In the genomic region with DNA sequence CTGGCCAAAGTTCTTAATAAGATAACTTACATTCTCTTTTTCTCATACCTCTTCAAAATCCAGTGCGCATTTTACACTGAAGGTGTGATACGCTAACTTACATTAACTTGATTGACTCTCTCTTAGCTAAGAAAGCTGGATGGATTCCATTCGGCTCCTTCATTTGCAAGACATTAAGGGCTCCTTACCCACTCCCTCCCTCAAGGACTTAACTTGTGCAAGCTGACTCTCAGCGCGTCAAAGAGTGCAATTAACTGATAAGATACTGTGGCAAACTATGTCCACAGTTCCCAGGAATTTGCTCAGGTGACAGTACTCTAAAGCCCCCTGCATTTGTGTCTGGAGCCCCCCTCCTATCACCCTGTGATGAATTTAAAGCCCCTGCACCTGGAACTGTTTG, we compare ENCODE assay signal across 22 cellular contexts. TPM values are rescaled to one million over a fixed set of nuclear protein-coding genes. Genes with fewer than 3 reads are reported as not detected.
A peak's percentile ranks its signal among the peaks of the same experiment; 100 is the strongest.
DNase-seq lines count a peak whose midpoint lies in the region; ATAC-seq, FAIRE-seq and TF ChIP-seq lines count a peak whose summit lies in the region.
"Had no signal": no experiment of that assay in that cellular context is flagged by ENCODE, and none has a peak within 500 bp of the region (broad histone marks: within the 10 kb centered on the region; RNA-seq: fewer than 3 reads in every experiment).

No MANE protein-coding gene starts in this region.

- no peak overlapping the region for H2BK15ac ChIP-seq in H1 (ENCODE audit: low read length)

- H3K56ac ChIP-seq in H1 (replicated peaks; ENCODE audit: insufficient read length, low read depth, low read length), result no peak overlapping the region

- no peaks in the 10 kb centered on the region for H3K79me1 ChIP-seq in H1 (ENCODE audit: low read depth, low read length)

- H3K27me3 Mint-ChIP-seq in type B pancreatic cell, result peaks cover 21% of the 10 kb centered on the region
- peaks cover 19% of the 10 kb centered on the region for H3K27me3 Mint-ChIP-seq in activated T-cell treated with anti-CD3 and anti-CD28 coated beads, Interleukin-2, amount 50 U/mL, for 24 hours

- no peak overlapping the region for H4K5ac ChIP-seq in H1 (ENCODE audit: insufficient read length, low read depth, low read length)

- H3K4me1 ChIP-seq in HAP-1, result peaks cover 21% of the 10 kb centered on the region
- peaks cover 0 to 4% (median 0%) of the 10 kb centered on the region in 4 experiments; a peak in 1 of 7 replicates for H3K4me1 ChIP-seq in H1 (replicated peaks in 1 of 4; ENCODE audit: control insufficient read depth in 3 of 4, insufficient read depth in 4 of 4, low read length in 3 of 4)
- H3K4me1 ChIP-seq: SJSA1 had no signal

- no peaks in the 10 kb centered on the region for H3K36me3 ChIP-seq in HAP-1 (replicated peaks)
- H3K36me3 ChIP-seq in H1 (ENCODE audit: control insufficient read depth in 2 of 4, insufficient read depth in 4 of 4, low read length in 3 of 4), result no peaks in the 10 kb centered on the region
- H3K36me3 ChIP-seq: SJSA1 had no signal

- H3K9ac ChIP-seq in H1 (replicated peaks in 1 of 4; ENCODE audit: extremely low read depth in 1 of 4, low read depth in 3 of 4, low read length in 3 of 4), result no peak overlapping the region
- H3K9ac ChIP-seq: GM23248 had no signal

- no peak overlapping the region for H3K4ac ChIP-seq in H1 (replicated peaks; ENCODE audit: insufficient read length, low read depth, low read length)

- no peak overlapping the region for H2AK5ac ChIP-seq in H1 (ENCODE audit: low read depth, low read length)

- H3K27me3 ChIP-seq in HAP-1 (ENCODE audit: low read depth) (no peaks in the 10 kb centered on the region), H1 (replicated peaks in 1 of 4; ENCODE audit: control insufficient read depth in 3 of 4, extremely low read depth in 1 of 4, insufficient read depth in 3 of 4, low read length in 3 of 4) (no peaks in the 10 kb centered on the region)

- in situ Hi-C loops in HAP-1 (cut with MboI; ENCODE audit: low sequenced_read_pairs), result no loop called here

- peak; percentile 48 to 61 for DNase-seq in HAP-1 (ENCODE audit: low spot score in 2 of 2)
- no peak for DNase-seq in H1 (ENCODE audit: low read depth in 1 of 2, low spot score in 2 of 2)
- peak; percentile 14 for DNase-seq in left kidney (ENCODE audit: low read depth, low spot score)
- peak; percentile 7 for DNase-seq in type B pancreatic cell (ENCODE audit: extremely low spot score, unreplicated experiment)
- DNase-seq in activated CD4-positive, alpha-beta T cell treated with anti-CD3 and anti-CD28 coated beads for 48 hours, result no peak
- DNase-seq in activated T-cell treated with anti-CD3 and anti-CD28 coated beads, Interleukin-2, amount 50 U/mL, for 24 hours, result no peak
- DNase-seq in NCI-H146 treated with DMSO at 0.1 percent for 48 hours (lab: John Stamatoyannopoulos, UW; ENCODE audit: unreplicated experiment), result no peak
- DNase-seq: CD4-positive, CD25-positive, alpha-beta regulatory T cell; DMS79; GM23248; KG1; NCI-H1092 treated with DMSO at 0.1 percent for 48 hours; NCI-H146; NCI-H2081; NCI-H2171 treated with DMSO at 0.1 percent for 48 hours; NCI-H524 treated with DMSO at 0.1 percent for 48 hours had no signal

- H2BK5ac ChIP-seq in H1 (ENCODE audit: low read depth, low read length), result no peak overlapping the region

- TF ChIP-seq CTCF in H1 (IDR thresholded peaks at IDR 0.05; ENCODE audit: control extremely low read depth in 1 of 3, insufficient read depth in 1 of 3, low read depth in 1 of 3, low read length in 3 of 3) (no peak), type B pancreatic cell (conservative IDR thresholded peaks at IDR 0.05) (no peak)

- peaks cover 21% of the 10 kb centered on the region for H3K4me1 Mint-ChIP-seq in type B pancreatic cell (ENCODE audit: unreplicated experiment)
- H3K4me1 Mint-ChIP-seq in activated T-cell treated with anti-CD3 and anti-CD28 coated beads, Interleukin-2, amount 50 U/mL, for 24 hours (ENCODE audit: low read depth), result no peaks in the 10 kb centered on the region
- H3K4me1 Mint-ChIP-seq: CD4-positive, CD25-positive, alpha-beta regulatory T cell had no signal

- H2BK20ac ChIP-seq in H1 (ENCODE audit: low read length), result no peak overlapping the region

- no peaks in the 10 kb centered on the region for H4K20me1 ChIP-seq in H1 (replicated peaks in 1 of 2; ENCODE audit: control insufficient read depth in 1 of 2, insufficient read depth in 2 of 2, low read length in 2 of 2)

- no peak overlapping the region for H4K8ac ChIP-seq in H1 (ENCODE audit: extremely low read depth, insufficient read depth, low read length)

- H2AFZ ChIP-seq in H1 (ENCODE audit: low read length), result 0 out of 2 replicates have a peak overlapping the region, but pooled peaks have one; percentile 57
- H2AFZ ChIP-seq: GM23248 had no signal

- no peak overlapping the region for H3K4me3 Mint-ChIP-seq in type B pancreatic cell
- H3K4me3 Mint-ChIP-seq in activated T-cell treated with anti-CD3 and anti-CD28 coated beads, Interleukin-2, amount 50 U/mL, for 24 hours, result no peak overlapping the region
- H3K4me3 Mint-ChIP-seq: CD4-positive, CD25-positive, alpha-beta regulatory T cell had no signal

- H3K4me3 ChIP-seq in HAP-1 (no peak overlapping the region), H1 (ENCODE audit: extremely low read depth in 1 of 4, insufficient read depth in 2 of 4, low read depth in 3 of 4, low read length in 4 of 4) (peak overlapping the region in 1 of 4 experiments; percentile 0; a peak in 1 of 8 replicates)
- H3K4me3 ChIP-seq: GM12878, GM23248, SJSA1 had no signal

- H4K91ac ChIP-seq in H1 (replicated peaks; ENCODE audit: insufficient read length, low read length), result no peak overlapping the region

- peak overlapping the region; percentile 24 to 48; a peak in 3 of 4 replicates for H3K4me2 ChIP-seq in H1 (ENCODE audit: insufficient read depth in 1 of 2, low read depth in 2 of 2, low read length in 2 of 2)

- H3K23me2 ChIP-seq in H1 (ENCODE audit: low read depth, low read length), result no peaks in the 10 kb centered on the region

- H2BK120ac ChIP-seq in H1 (replicated peaks; ENCODE audit: low read depth, low read length), result no peak overlapping the region

- no peaks in the 10 kb centered on the region for H3K9me3 Mint-ChIP-seq in type B pancreatic cell
- no peaks in the 10 kb centered on the region for H3K9me3 Mint-ChIP-seq in activated T-cell treated with anti-CD3 and anti-CD28 coated beads, Interleukin-2, amount 50 U/mL, for 24 hours
- H3K9me3 Mint-ChIP-seq: CD4-positive, CD25-positive, alpha-beta regulatory T cell had no signal

- peak; percentile 55 for FAIRE-seq in H1 (lab: Jason Lieb, UNC)
- FAIRE-seq: GM12878, HepG2 had no signal

- CTCF ChIA-PET in H1 (lab: Charles Lee; ENCODE audit: partially characterized antibody), result interaction anchor here (1.0 to 1.7 kb wide), 7 partner anchors 9 to 41 kb away, joined by 3 to 6 read pairs (median 5); no protein-coding TSS in a partner anchor

- no peak overlapping the region for H3K27ac ChIP-seq in H1 (ENCODE audit: low read depth, low read length)
- H3K27ac ChIP-seq: GM23248, SJSA1 had no signal

- TF ChIP-seq POLR2A in H1 (IDR thresholded peaks at IDR 0.05; ENCODE audit: control extremely low read depth in 1 of 2, low read depth in 2 of 2, low read length in 2 of 2), result no peak

- POLR2A ChIA-PET in H1 (lab: Charles Lee; ENCODE audit: partially characterized antibody), result no interaction called here

- TF ChIP-seq RAD21 in H1 (IDR thresholded peaks at IDR 0.05 in 1 of 2, conservative IDR thresholded peaks at IDR 0.05 in 1 of 2; ENCODE audit: low read depth in 2 of 2, low read length in 2 of 2), result no peak

- H3K27ac Mint-ChIP-seq in type B pancreatic cell, result no peak overlapping the region
- H3K27ac Mint-ChIP-seq in activated T-cell treated with anti-CD3 and anti-CD28 coated beads, Interleukin-2, amount 50 U/mL, for 24 hours, result no peak overlapping the region

- no peak for ATAC-seq in HG03442 (IDR thresholded peaks at IDR 0.05; ENCODE audit: unreplicated experiment)
- ATAC-seq: GM12878, HepG2, Right ventricle myocardium inferior had no signal

- 42% methylated on average over 5 of the region's 5 CpGs; no CpG with 5 or more reads in 1 of the 2 experiments for WGBS in H1 (ENCODE audit: extremely low coverage in 1 of 2, insufficient coverage in 1 of 2, insufficient read length in 1 of 2, insufficient replicate concordance in 2 of 2, low coverage in 1 of 2, low lambda C conversion rate in 2 of 2, missing lambda C conversion rate in 1 of 2), 2 experiments

- no peaks in the 10 kb centered on the region for H3K36me3 Mint-ChIP-seq in type B pancreatic cell
- no peaks in the 10 kb centered on the region for H3K36me3 Mint-ChIP-seq in activated T-cell treated with anti-CD3 and anti-CD28 coated beads, Interleukin-2, amount 50 U/mL, for 24 hours (ENCODE audit: low read depth)
- H3K36me3 Mint-ChIP-seq: CD4-positive, CD25-positive, alpha-beta regulatory T cell had no signal

- H3K18ac ChIP-seq in H1 (ENCODE audit: extremely low read depth, low read length), result no peak overlapping the region

- TF ChIP-seq EP300 in H1 (IDR thresholded peaks at IDR 0.05; ENCODE audit: borderline replicate concordance in 1 of 2, low read depth in 2 of 2, low read length in 2 of 2), result no peak

- no peaks in the 10 kb centered on the region for H3K9me3 ChIP-seq in HAP-1
- no peaks in the 10 kb centered on the region for H3K9me3 ChIP-seq in H1 (ENCODE audit: insufficient read depth in 2 of 2, low read depth in 1 of 2, low read length in 1 of 2)
- H3K9me3 ChIP-seq: SJSA1 had no signal

- H2BK12ac ChIP-seq in H1 (ENCODE audit: low read depth, low read length), result no peak overlapping the region

- H3K79me2 ChIP-seq in H1 (ENCODE audit: control insufficient read depth in 1 of 2, insufficient read depth in 2 of 2, low read length in 2 of 2), result no peaks in the 10 kb centered on the region

- H3K23ac ChIP-seq in H1 (ENCODE audit: insufficient read length), result no peak overlapping the region

- H3K14ac ChIP-seq in H1 (ENCODE audit: insufficient read length), result no peak overlapping the region

RNA-seq across cellular contexts. Expression of a gene that starts 6.4 kb away (rescaled TPM):
- total RNA-seq in H1 (2021; fragmentation: NEBNext Ultra II Directional; extraction: Animal tissue kit (Norgen Biotek cat#: 25700)), result not detected in 2 replicates
- polyA plus RNA-seq in H1 (2011; rRNA removed), result not detected in 2 replicates
- not detected for polyA plus RNA-seq in H1 (2011; cell fraction: cytosol; rRNA removed)
- not detected for polyA plus RNA-seq in H1 (2011; cell fraction: nucleus; rRNA removed)
- 0.31 TPM in 1 of 4 replicates, not detected in the others for polyA plus RNA-seq in H1 (2012, experiment 1 of 2)
- not detected for polyA plus RNA-seq in H1 (2012, experiment 2 of 2)
- polyA plus RNA-seq in H1 (2013, experiment 1 of 2), result not detected
- not detected for polyA plus RNA-seq in H1 (2013, experiment 2 of 2)
- not detected in 2 replicates for polyA minus RNA-seq in H1 (2011; rRNA and poly(A)+ RNA removed)
- polyA minus RNA-seq in H1 (2011; cell fraction: cytosol; rRNA and poly(A)+ RNA removed), result not detected
- not detected for polyA minus RNA-seq in H1 (2011; cell fraction: nucleus; rRNA and poly(A)+ RNA removed)
- not detected in 2 replicates for total RNA-seq in type B pancreatic cell (ENCODE audit: low replicate concordance)
- total RNA-seq: CD4-positive, CD25-positive, alpha-beta regulatory T cell; GM12878; GM23248; HepG2; Right ventricle myocardium inferior; SJSA1 had no signal
- polyA plus RNA-seq: BJ; CD4-positive, CD25-positive, alpha-beta regulatory T cell; GM23248; HepG2 had no signal

RNA-seq across cellular contexts. Expression of a gene that starts 43.6 kb away (rescaled TPM):
- 63.5 and 64.2 TPM in 2 replicates for total RNA-seq in H1 (2021; fragmentation: NEBNext Ultra II Directional; extraction: Animal tissue kit (Norgen Biotek cat#: 25700))
- polyA plus RNA-seq in H1 (2011; rRNA removed), result 86.8 and 137 TPM in 2 replicates
- 55.7 TPM for polyA plus RNA-seq in H1 (2011; cell fraction: cytosol; rRNA removed)
- 105 TPM for polyA plus RNA-seq in H1 (2011; cell fraction: nucleus; rRNA removed)
- polyA plus RNA-seq in H1 (2012, experiment 1 of 2), result 46.9 to 68.6 TPM (median 62.0 TPM) in 4 replicates
- polyA plus RNA-seq in H1 (2012, experiment 2 of 2), result 57.3 TPM
- polyA plus RNA-seq in H1 (2013, experiment 1 of 2), result 35.3 TPM
- 32.6 TPM for polyA plus RNA-seq in H1 (2013, experiment 2 of 2)
- 129 and 144 TPM in 2 replicates for polyA minus RNA-seq in H1 (2011; rRNA and poly(A)+ RNA removed)
- polyA minus RNA-seq in H1 (2011; cell fraction: cytosol; rRNA and poly(A)+ RNA removed), result 61.7 TPM
- polyA minus RNA-seq in H1 (2011; cell fraction: nucleus; rRNA and poly(A)+ RNA removed), result 48.3 TPM
- 60.9 and 73.3 TPM in 2 replicates for total RNA-seq in type B pancreatic cell (ENCODE audit: low replicate concordance)

RNA-seq across cellular contexts. Expression of a gene that starts 48.0 kb away (rescaled TPM):
- total RNA-seq in H1 (2021; fragmentation: NEBNext Ultra II Directional; extraction: Animal tissue kit (Norgen Biotek cat#: 25700)), result 2.0 and 2.3 TPM in 2 replicates
- 0.57 and 0.74 TPM in 2 replicates for polyA plus RNA-seq in H1 (2011; rRNA removed)
- polyA plus RNA-seq in H1 (2011; cell fraction: cytosol; rRNA removed), result 2.0 TPM
- polyA plus RNA-seq in H1 (2011; cell fraction: nucleus; rRNA removed), result 1.9 TPM
- polyA plus RNA-seq in H1 (2012, experiment 1 of 2), result 1.9 to 2.2 TPM (median 2.0 TPM) in 4 replicates
- polyA plus RNA-seq in H1 (2012, experiment 2 of 2), result 0.39 TPM
- 2.6 TPM for polyA plus RNA-seq in H1 (2013, experiment 1 of 2)
- 2.8 TPM for polyA plus RNA-seq in H1 (2013, experiment 2 of 2)
- 1.3 and 1.5 TPM in 2 replicates for polyA minus RNA-seq in H1 (2011; rRNA and poly(A)+ RNA removed)
- polyA minus RNA-seq in H1 (2011; cell fraction: cytosol; rRNA and poly(A)+ RNA removed), result 1.3 TPM
- 2.7 TPM for polyA minus RNA-seq in H1 (2011; cell fraction: nucleus; rRNA and poly(A)+ RNA removed)
- 1.3 and 2.9 TPM in 2 replicates for total RNA-seq in type B pancreatic cell (ENCODE audit: low replicate concordance)
- total RNA-seq: HepG2, SJSA1 had no signal
- polyA plus RNA-seq: HepG2 had no signal

Comparison
In these comparisons a context has a peak if more than half of its experiments do, and no peak if none do; other contexts are left out.
1. DNase-seq: peak in HAP-1 (2 of 2), left kidney (single experiment) and type B pancreatic cell (single experiment); none in H1 (0 of 2), activated CD4-positive, alpha-beta T cell treated with anti-CD3 and anti-CD28 coated beads for 48 hours (single experiment), activated T-cell treated with anti-CD3 and anti-CD28 coated beads, Interleukin-2, amount 50 U/mL, for 24 hours (single experiment) and NCI-H146 treated with DMSO at 0.1 percent for 48 hours (single experiment).